Comparison of ENCODE assay signal across 2 cellular contexts in genomic region chrX:136094962-136095361, GRCh38.
TF ChIP-seq lines count a peak whose summit lies in the region.

No MANE protein-coding gene starts in this region.

TF ChIP-seq in HCT116, 20 proteins besides CTCF, POLR2A, EP300 and RAD21 (continued from another document):
- TF ChIP-seq TCF7L2 (IDR thresholded peaks at IDR 0.05; ENCODE audit: borderline replicate concordance, extremely low read depth, insufficient read depth, insufficient read length), result no peak
TF ChIP-seq in HCT116: peak in this region for 2.

TF ChIP-seq in K562, 482 proteins besides CTCF, POLR2A, EP300 and RAD21 (continued from another document):
- TF ChIP-seq FOSL1 (tag; conservative IDR thresholded peaks at IDR 0.05), result 0 out of 2 replicates have a peak, but pooled peaks have one; percentile 28
TF ChIP-seq in K562: peak in this region for 3.
